9 cellular contexts compared by ENCODE assay signal in the genomic region with DNA sequence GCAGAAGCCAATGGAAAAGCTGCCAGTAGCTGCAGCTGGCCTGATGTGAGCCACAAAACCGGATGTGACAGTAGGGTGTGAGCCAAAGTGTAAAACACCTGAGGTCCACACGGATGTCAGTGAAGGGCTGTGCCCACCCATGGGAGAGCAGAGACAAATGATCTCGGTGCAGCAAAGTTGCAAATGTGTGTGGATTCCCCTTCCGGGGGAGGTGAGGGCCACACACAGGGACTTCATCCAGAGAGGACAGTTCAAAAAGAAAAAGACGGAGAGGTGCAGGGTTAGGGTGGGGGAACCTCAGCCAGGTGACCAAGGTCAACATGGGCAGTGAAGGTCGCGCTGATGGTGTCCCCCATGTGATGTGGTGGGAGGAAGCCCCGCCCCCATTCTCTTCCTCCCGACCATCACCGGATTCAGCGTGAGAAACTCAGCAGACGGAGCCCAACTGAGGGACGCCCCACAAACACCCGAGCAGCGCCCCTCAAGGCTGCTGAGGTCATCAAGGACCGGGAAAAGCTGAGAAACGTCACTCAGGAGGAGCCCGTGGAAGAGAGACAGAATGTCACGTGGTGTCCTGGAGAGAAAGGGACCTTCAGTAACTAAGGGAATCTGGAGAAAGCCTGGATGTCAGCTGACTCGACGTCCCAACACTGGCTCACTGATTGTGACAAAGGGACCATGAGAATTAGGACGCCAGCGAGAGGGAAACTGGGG. TPM values are rescaled to one million over a fixed set of nuclear protein-coding genes. Genes with fewer than 3 reads are reported as not detected.
DNase-seq lines count a peak whose midpoint lies in the region; ATAC-seq, FAIRE-seq and TF ChIP-seq lines count a peak whose summit lies in the region.
"Had no signal": no experiment of that assay in that cellular context is flagged by ENCODE, and none has a peak within 500 bp of the region (broad histone marks: within the 10 kb centered on the region; RNA-seq: fewer than 3 reads in every experiment).

No MANE protein-coding gene starts in this region.

- H3K4me3 ChIP-seq in KMS-11 (IDR thresholded peaks at IDR 0.05; ENCODE audit: insufficient read depth, low read depth, low read length) (no peak overlapping the region), astrocyte (ENCODE audit: insufficient read depth, low read depth, low read length) (no peak overlapping the region)

- peaks cover 21% of the 10 kb centered on the region for H3K4me1 Mint-ChIP-seq in CD4-positive, alpha-beta T cell (ENCODE audit: low read depth)
- H3K4me1 Mint-ChIP-seq in astrocyte (ENCODE audit: low read depth, unreplicated experiment) (no peaks in the 10 kb centered on the region), neural crest cell (peaks cover 16% of the 10 kb centered on the region)

- no peaks in the 10 kb centered on the region for H3K9me3 ChIP-seq in CD4-positive, alpha-beta T cell (ENCODE audit: control insufficient read depth, low read length)
- no peaks in the 10 kb centered on the region for H3K9me3 ChIP-seq in astrocyte (ENCODE audit: insufficient read depth, low read depth, low read length)
- H3K9me3 ChIP-seq: neutrophil had no signal

- H3K36me3 ChIP-seq in KMS-11 (ENCODE audit: insufficient read depth) (no peaks in the 10 kb centered on the region), astrocyte (ENCODE audit: insufficient read depth, low read length) (no peaks in the 10 kb centered on the region)
- H3K36me3 ChIP-seq: neutrophil had no signal

- H3K4me1 ChIP-seq in KMS-11 (ENCODE audit: low read depth, poor library complexity, severe bottlenecking): peaks cover 29% of the 10 kb centered on the region
- peaks cover 4% of the 10 kb centered on the region for H3K4me1 ChIP-seq in astrocyte (ENCODE audit: insufficient read depth, low read length)

- peak overlapping the region; percentile 52 for H3K27ac Mint-ChIP-seq in CD4-positive, alpha-beta T cell
- H3K27ac Mint-ChIP-seq in astrocyte (ENCODE audit: unreplicated experiment): no peak overlapping the region
- peak overlapping the region; percentile 91 for H3K27ac Mint-ChIP-seq in neural crest cell (ENCODE audit: unreplicated experiment)

- POLR2A ChIA-PET in CD4-positive, alpha-beta T cell (lab: Charles Lee): interaction anchor here (1.3 kb wide), 1 partner anchor 26 kb away, joined by 3 read pairs; the partner anchor contains the start of gene PAXX

- no peaks in the 10 kb centered on the region for H4K20me1 ChIP-seq in KMS-11 (ENCODE audit: insufficient read depth)
- H4K20me1 ChIP-seq in astrocyte (ENCODE audit: insufficient read depth, low read length): no peaks in the 10 kb centered on the region

- no peaks in the 10 kb centered on the region for H3K27me3 ChIP-seq in CD4-positive, alpha-beta T cell (ENCODE audit: control insufficient read depth, insufficient read depth, low read length)
- H3K27me3 ChIP-seq in KMS-11 (ENCODE audit: insufficient read depth, low read depth) (no peaks in the 10 kb centered on the region; the same call in 1 of the 2 replicates), astrocyte (ENCODE audit: insufficient read depth, low read length) (no peaks in the 10 kb centered on the region)

- DNase-seq in CD4-positive, alpha-beta T cell: no peak
- DNase-seq in astrocyte (ENCODE audit: low read depth) (no peak), neural crest cell (ENCODE audit: low read depth, low spot score) (no peak), NCI-H1048 (lab: John Stamatoyannopoulos, UW) (no peak), NCI-H2227 treated with DMSO at 0.1 percent for 48 hours (lab: John Stamatoyannopoulos, UW) (no peak), KG1 (lab: John Stamatoyannopoulos, UW) (no peak)

- no peaks in the 10 kb centered on the region for H3K9me3 Mint-ChIP-seq in CD4-positive, alpha-beta T cell
- H3K9me3 Mint-ChIP-seq in astrocyte (ENCODE audit: unreplicated experiment) (no peaks in the 10 kb centered on the region), neural crest cell (no peaks in the 10 kb centered on the region)

- no peaks in the 10 kb centered on the region for H3K79me2 ChIP-seq in KMS-11 (ENCODE audit: insufficient read depth, low read depth)
- no peaks in the 10 kb centered on the region for H3K79me2 ChIP-seq in astrocyte (ENCODE audit: insufficient read depth, low read length)

- no peak for TF ChIP-seq CTCF in CD4-positive, alpha-beta T cell (IDR thresholded peaks at IDR 0.05)
- TF ChIP-seq CTCF in KMS-11 (conservative IDR thresholded peaks at IDR 0.05; ENCODE audit: low read depth, low read length) (no peak), astrocyte (IDR thresholded peaks at IDR 0.05; ENCODE audit: insufficient read depth, low read depth, low read length) (no peak), neural crest cell (conservative IDR thresholded peaks at IDR 0.05) (no peak)

- H2AFZ ChIP-seq in KMS-11 (ENCODE audit: low read depth) (peak overlapping the region; percentile 35; the same call in 1 of the 2 replicates), astrocyte (ENCODE audit: low read depth, low read length) (no peak overlapping the region)

- intact Hi-C loops in CD4-positive, alpha-beta T cell (cut with DNase I, micrococcal nuclease): no loop called here

- no peak for FAIRE-seq in astrocyte (lab: Jason Lieb, UNC)

- no peak overlapping the region for H3K9ac ChIP-seq in KMS-11
- H3K9ac ChIP-seq in astrocyte (ENCODE audit: low read length): no peak overlapping the region

- no peak overlapping the region for H3K27ac ChIP-seq in CD4-positive, alpha-beta T cell (ENCODE audit: low read depth, low read length)
- H3K27ac ChIP-seq in KMS-11 (no peak overlapping the region), astrocyte (ENCODE audit: low read depth, low read length) (no peak overlapping the region)
- H3K27ac ChIP-seq: neutrophil had no signal

- peak overlapping the region; percentile 57 for H3K4me3 Mint-ChIP-seq in CD4-positive, alpha-beta T cell
- peak overlapping the region; percentile 37 for H3K4me3 Mint-ChIP-seq in astrocyte (ENCODE audit: unreplicated experiment)
- H3K4me3 Mint-ChIP-seq in neural crest cell: no peak overlapping the region

- ATAC-seq in CD4-positive, alpha-beta T cell (ENCODE audit: poor library complexity): peak; percentile 59
- ATAC-seq in GM18868 (IDR thresholded peaks at IDR 0.05; ENCODE audit: unreplicated experiment): no peak

- peak overlapping the region; percentile 46; the same call in 1 of the 2 replicates for H3K4me2 ChIP-seq in KMS-11
- H3K4me2 ChIP-seq in astrocyte (ENCODE audit: low read length): peak overlapping the region; percentile 12

- no peaks in the 10 kb centered on the region for H3K27me3 Mint-ChIP-seq in CD4-positive, alpha-beta T cell
- peaks cover 11% of the 10 kb centered on the region for H3K27me3 Mint-ChIP-seq in astrocyte (ENCODE audit: low read depth, unreplicated experiment)
- no peaks in the 10 kb centered on the region for H3K27me3 Mint-ChIP-seq in neural crest cell (ENCODE audit: low read depth)

- H3K36me3 Mint-ChIP-seq in CD4-positive, alpha-beta T cell (ENCODE audit: low read depth): no peaks in the 10 kb centered on the region
- H3K36me3 Mint-ChIP-seq in astrocyte (ENCODE audit: low read depth, unreplicated experiment) (no peaks in the 10 kb centered on the region), neural crest cell (ENCODE audit: low read depth) (no peaks in the 10 kb centered on the region)

- CTCF ChIA-PET in CD4-positive, alpha-beta T cell (lab: Charles Lee): interaction anchor here (1.3 kb wide), 1 partner anchor 123 kb away, joined by 4 read pairs; the partner anchor contains the start of gene AJM1

RNA-seq across cellular contexts. Expression of gene PTGDS, which starts 11.4 kb away (rescaled TPM):
- 10 to 100 TPM; 40.6 to 41.0 TPM for total RNA-seq in CD4-positive, alpha-beta T cell
- 5.0 and 5.6 TPM in 2 replicates for total RNA-seq in astrocyte
- total RNA-seq in neural crest cell: not detected in 2 replicates

RNA-seq across cellular contexts. Expression of gene LCN12, which starts 13.9 kb away (rescaled TPM):
- 1 to 10 TPM; 1.3 to 1.5 TPM for total RNA-seq in CD4-positive, alpha-beta T cell
- total RNA-seq in astrocyte (not detected in 2 replicates), neural crest cell (0.50 and 1.1 TPM in 2 replicates)

RNA-seq across cellular contexts. Expression of gene LCNL1, which starts 16.9 kb away (rescaled TPM):
- total RNA-seq in CD4-positive, alpha-beta T cell: 1 to 10 TPM in 1 of 2 experiments, under 1 TPM in 1; 0.93 to 1.0 TPM
- total RNA-seq in astrocyte (0.22 and 0.45 TPM in 2 replicates), neural crest cell (not detected in 2 replicates)

RNA-seq across cellular contexts. Expression of gene C8G, which starts 20.9 kb away (rescaled TPM):
- total RNA-seq in CD4-positive, alpha-beta T cell: not detected
- total RNA-seq in astrocyte (0.77 and 1.6 TPM in 2 replicates), neural crest cell (0.59 and 0.98 TPM in 2 replicates)

RNA-seq across cellular contexts. Expression of gene FBXW5, which starts 21.4 kb away (rescaled TPM):
- total RNA-seq in CD4-positive, alpha-beta T cell: 10 to 100 TPM; 41.0 to 41.7 TPM
- total RNA-seq in astrocyte: 67.7 and 70.4 TPM in 2 replicates
- total RNA-seq in neural crest cell: 81.2 and 83.9 TPM in 2 replicates
